ENCODE assay signal across 2 cellular contexts in the genomic region with DNA sequence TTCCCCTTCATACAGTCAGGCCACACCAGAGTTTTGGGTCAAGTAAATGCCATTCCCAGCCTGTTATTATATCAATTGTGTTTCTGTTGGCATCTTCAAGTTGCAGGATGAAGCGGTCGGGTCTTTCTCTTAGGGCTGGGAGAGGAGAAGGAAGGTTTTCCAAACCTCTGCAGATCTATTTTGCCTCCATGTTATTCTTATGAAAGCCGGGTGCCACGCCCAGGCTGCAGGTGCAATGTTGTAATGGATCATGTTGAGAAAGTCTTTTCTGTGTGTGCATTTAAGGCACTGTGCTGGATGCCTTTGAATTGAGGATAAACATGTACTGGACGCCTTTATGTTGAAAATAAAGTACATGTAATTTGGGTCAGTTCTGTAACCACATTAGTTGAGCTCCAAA.
TF ChIP-seq lines count a peak whose summit lies in the region.

No MANE protein-coding gene starts in this region.

TF ChIP-seq in A549, 52 proteins besides CTCF, POLR2A, EP300 and RAD21:
- TF ChIP-seq TP53 (CRISPR knock-in tag; IDR thresholded peaks at IDR 0.05) = no peak
- TF ChIP-seq ZFP36 (IDR thresholded peaks at IDR 0.05; ENCODE audit: borderline replicate concordance, partially characterized antibody) = no peak
- no peak for TF ChIP-seq CHD4 (IDR thresholded peaks at IDR 0.05; ENCODE audit: borderline replicate concordance)
- TF ChIP-seq, protein P1, sequence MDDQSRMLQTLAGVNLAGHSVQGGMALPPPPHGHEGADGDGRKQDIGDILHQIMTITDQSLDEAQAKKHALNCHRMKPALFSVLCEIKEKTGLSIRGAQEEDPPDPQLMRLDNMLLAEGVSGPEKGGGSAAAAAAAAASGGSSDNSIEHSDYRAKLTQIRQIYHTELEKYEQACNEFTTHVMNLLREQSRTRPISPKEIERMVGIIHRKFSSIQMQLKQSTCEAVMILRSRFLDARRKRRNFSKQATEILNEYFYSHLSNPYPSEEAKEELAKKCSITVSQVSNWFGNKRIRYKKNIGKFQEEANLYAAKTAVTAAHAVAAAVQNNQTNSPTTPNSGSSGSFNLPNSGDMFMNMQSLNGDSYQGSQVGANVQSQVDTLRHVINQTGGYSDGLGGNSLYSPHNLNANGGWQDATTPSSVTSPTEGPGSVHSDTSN (IDR thresholded peaks at IDR 0.05) = no peak
- TF ChIP-seq, protein P2, sequence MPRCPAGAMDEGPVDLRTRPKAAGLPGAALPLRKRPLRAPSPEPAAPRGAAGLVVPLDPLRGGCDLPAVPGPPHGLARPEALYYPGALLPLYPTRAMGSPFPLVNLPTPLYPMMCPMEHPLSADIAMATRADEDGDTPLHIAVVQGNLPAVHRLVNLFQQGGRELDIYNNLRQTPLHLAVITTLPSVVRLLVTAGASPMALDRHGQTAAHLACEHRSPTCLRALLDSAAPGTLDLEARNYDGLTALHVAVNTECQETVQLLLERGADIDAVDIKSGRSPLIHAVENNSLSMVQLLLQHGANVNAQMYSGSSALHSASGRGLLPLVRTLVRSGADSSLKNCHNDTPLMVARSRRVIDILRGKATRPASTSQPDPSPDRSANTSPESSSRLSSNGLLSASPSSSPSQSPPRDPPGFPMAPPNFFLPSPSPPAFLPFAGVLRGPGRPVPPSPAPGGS (IDR thresholded peaks at IDR 0.05) = no peak
- no peak for TF ChIP-seq HOXB13 (CRISPR knock-in tag; IDR thresholded peaks at IDR 0.05; ENCODE audit: low read depth)
- no peak for TF ChIP-seq CBX2 (IDR thresholded peaks at IDR 0.05; ENCODE audit: borderline replicate concordance, low read depth)
- no peak for TF ChIP-seq HOXB5 (CRISPR knock-in tag; IDR thresholded peaks at IDR 0.05)
- TF ChIP-seq KDM5A (IDR thresholded peaks at IDR 0.05) = no peak
- no peak for TF ChIP-seq ZNF302 (CRISPR knock-in tag; IDR thresholded peaks at IDR 0.05)
- no peak for TF ChIP-seq MAZ (IDR thresholded peaks at IDR 0.05; ENCODE audit: borderline replicate concordance, low read depth, low read length)
- no peak for TF ChIP-seq TFCP2L1 (CRISPR knock-in tag; IDR thresholded peaks at IDR 0.05)

TF ChIP-seq in IMR-90, 13 proteins besides CTCF, POLR2A, EP300 and RAD21:
- TF ChIP-seq CHD1 (IDR thresholded peaks at IDR 0.05; ENCODE audit: low read depth, low read length) (no peak), FOS (IDR thresholded peaks at IDR 0.05; ENCODE audit: low read depth, low read length) (no peak), MAFK (IDR thresholded peaks at IDR 0.05; ENCODE audit: low read depth, low read length) (no peak), NFE2L2 (IDR thresholded peaks at IDR 0.05; ENCODE audit: low read depth, low read length) (no peak), MAZ (IDR thresholded peaks at IDR 0.05; ENCODE audit: borderline replicate concordance, low read depth, low read length) (no peak), SMC3 (IDR thresholded peaks at IDR 0.05; ENCODE audit: low read depth, low read length) (no peak), MXI1 (IDR thresholded peaks at IDR 0.05; ENCODE audit: borderline replicate concordance, low read depth, low read length) (no peak), RFX5 (IDR thresholded peaks at IDR 0.05; ENCODE audit: low read depth, low read length) (no peak), BHLHE40 (IDR thresholded peaks at IDR 0.05; ENCODE audit: low read depth, low read length) (no peak), CEBPB (IDR thresholded peaks at IDR 0.05; ENCODE audit: low read depth, low read length) (no peak), RCOR1 (IDR thresholded peaks at IDR 0.05; ENCODE audit: insufficient replicate concordance, low read length) (no peak)
- TF ChIP-seq, protein P3, sequence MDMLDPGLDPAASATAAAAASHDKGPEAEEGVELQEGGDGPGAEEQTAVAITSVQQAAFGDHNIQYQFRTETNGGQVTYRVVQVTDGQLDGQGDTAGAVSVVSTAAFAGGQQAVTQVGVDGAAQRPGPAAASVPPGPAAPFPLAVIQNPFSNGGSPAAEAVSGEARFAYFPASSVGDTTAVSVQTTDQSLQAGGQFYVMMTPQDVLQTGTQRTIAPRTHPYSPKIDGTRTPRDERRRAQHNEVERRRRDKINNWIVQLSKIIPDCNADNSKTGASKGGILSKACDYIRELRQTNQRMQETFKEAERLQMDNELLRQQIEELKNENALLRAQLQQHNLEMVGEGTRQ (IDR thresholded peaks at IDR 0.05; ENCODE audit: low read depth, low read length) = no peak
- TF ChIP-seq, protein P4, sequence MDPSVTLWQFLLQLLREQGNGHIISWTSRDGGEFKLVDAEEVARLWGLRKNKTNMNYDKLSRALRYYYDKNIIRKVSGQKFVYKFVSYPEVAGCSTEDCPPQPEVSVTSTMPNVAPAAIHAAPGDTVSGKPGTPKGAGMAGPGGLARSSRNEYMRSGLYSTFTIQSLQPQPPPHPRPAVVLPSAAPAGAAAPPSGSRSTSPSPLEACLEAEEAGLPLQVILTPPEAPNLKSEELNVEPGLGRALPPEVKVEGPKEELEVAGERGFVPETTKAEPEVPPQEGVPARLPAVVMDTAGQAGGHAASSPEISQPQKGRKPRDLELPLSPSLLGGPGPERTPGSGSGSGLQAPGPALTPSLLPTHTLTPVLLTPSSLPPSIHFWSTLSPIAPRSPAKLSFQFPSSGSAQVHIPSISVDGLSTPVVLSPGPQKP (IDR thresholded peaks at IDR 0.05; ENCODE audit: borderline replicate concordance, low read depth, low read length) = no peak
